In genomic region chr4:152785639-152786517, GRCh38 we compare ENCODE assay signal across 12 cellular contexts. TPM values are rescaled to one million over a fixed set of nuclear protein-coding genes. Genes with fewer than 3 reads are reported as not detected.
DNase-seq lines count a peak whose midpoint lies in the region; ATAC-seq and TF ChIP-seq lines count a peak whose summit lies in the region.
"Had no signal": no experiment of that assay in that cellular context is flagged by ENCODE, and none has a peak within 500 bp of the region (broad histone marks: within the 10 kb centered on the region; RNA-seq: fewer than 3 reads in every experiment).

No MANE protein-coding gene starts in this region.

- no peaks in the 10 kb centered on the region for H3K36me3 ChIP-seq in GM23248 (ENCODE audit: low read depth)

- no peaks in the 10 kb centered on the region for H3K9me3 ChIP-seq in GM23248 (ENCODE audit: low read depth)

- H3K4me3 Mint-ChIP-seq in activated naive CD8-positive, alpha-beta T cell: peak overlapping the region; percentile 60
- peak overlapping the region; percentile 28 for H3K4me3 Mint-ChIP-seq in nephron progenitor cell

- no peaks in the 10 kb centered on the region for H3K27me3 ChIP-seq in GM23248 (replicated peaks; ENCODE audit: insufficient read depth)

- H3K4me1 Mint-ChIP-seq in activated naive CD8-positive, alpha-beta T cell (ENCODE audit: low read depth): peaks cover 44% of the 10 kb centered on the region
- peaks cover 74% of the 10 kb centered on the region for H3K4me1 Mint-ChIP-seq in nephron progenitor cell

- H3F3A ChIP-seq in GM23248 (ENCODE audit: insufficient read depth): peaks cover 21% of the 10 kb centered on the region

- CTCF ChIA-PET in RWPE1 (lab: Yijun Ruan, JAX): interaction anchor here (0.6 kb wide), 1 partner anchor 16 kb away, joined by 3 read pairs; no protein-coding TSS in a partner anchor

- H3K9me2 ChIP-seq in GM23248 (ENCODE audit: insufficient read depth): no peaks in the 10 kb centered on the region

- H3K9me3 Mint-ChIP-seq in activated naive CD8-positive, alpha-beta T cell (ENCODE audit: low read depth): no peaks in the 10 kb centered on the region
- no peaks in the 10 kb centered on the region for H3K9me3 Mint-ChIP-seq in nephron progenitor cell

- H3K27ac ChIP-seq in GM23248 (peak overlapping the region; percentile 72), RWPE1 (no peak overlapping the region)

- H3K36me3 Mint-ChIP-seq in activated naive CD8-positive, alpha-beta T cell: peaks cover 2% of the 10 kb centered on the region
- peaks cover 4% of the 10 kb centered on the region for H3K36me3 Mint-ChIP-seq in nephron progenitor cell (ENCODE audit: low read depth)

- in situ Hi-C loops in GM23248 (cut with MboI): no loop called here

- H3K4me1 ChIP-seq in GM23248 (ENCODE audit: insufficient read depth): peaks cover 35% of the 10 kb centered on the region

- peak overlapping the region; percentile 59 for H3K9ac ChIP-seq in GM23248

- WGBS in GM23248 (ENCODE audit: low coverage in 1 of 2, low lambda C conversion rate in 2 of 2, missing lambda C conversion rate in 2 of 2), 2 experiments: 6 to 11% methylated on average over 3 of the region's 3 CpGs

- H3K27ac Mint-ChIP-seq in activated naive CD8-positive, alpha-beta T cell: peak overlapping the region; percentile 25
- peak overlapping the region; percentile 53 for H3K27ac Mint-ChIP-seq in nephron progenitor cell

- no peak for ATAC-seq in omental fat pad (ENCODE audit: low FRiP score)

- DNase-seq in NOMO-1 treated with DMSO at 0.1 percent for 48 hours (lab: John Stamatoyannopoulos, UW; ENCODE audit: unreplicated experiment) (peak; percentile 54), NOMO-1 treated with dmso at 0.1 percent for 144 hours (lab: John Stamatoyannopoulos, UW; ENCODE audit: unreplicated experiment) (no peak), GM23248 (peak; percentile 50), nephron progenitor cell (no peak), RWPE1 (ENCODE audit: low spot score) (no peak), nucleus accumbens (lab: John Stamatoyannopoulos, UW) (no peak), omental fat pad (ENCODE audit: low spot score) (no peak)
- DNase-seq: 8988T; activated effector memory CD4-positive, alpha-beta T cell treated with Interleukin-2 at 50 U/mL for 16 hours; NCI-H2029 treated with DMSO at 0.1 percent for 48 hours; SHP77 treated with DMSO at 0.1 percent for 48 hours had no signal

- peak overlapping the region; percentile 69 for H2AFZ ChIP-seq in GM23248

- peak overlapping the region; percentile 70 for H3K4me2 ChIP-seq in GM23248 (ENCODE audit: unreplicated experiment)

- POLR2A ChIA-PET in RWPE1 (lab: Yijun Ruan, JAX; ENCODE audit: low non-redundant PET): no interaction called here

- no peaks in the 10 kb centered on the region; the same call in 1 of the 2 replicates for H4K20me1 ChIP-seq in GM23248 (ENCODE audit: insufficient read depth)

- H3K79me2 ChIP-seq in GM23248 (ENCODE audit: insufficient read depth): peaks cover 100% of the 10 kb centered on the region

- peak overlapping the region; percentile 46 for H3K4me3 ChIP-seq in GM23248

- no peaks in the 10 kb centered on the region for H3K27me3 Mint-ChIP-seq in activated naive CD8-positive, alpha-beta T cell
- peaks cover 3% of the 10 kb centered on the region for H3K27me3 Mint-ChIP-seq in nephron progenitor cell (ENCODE audit: low read depth, poor library complexity)

- TF ChIP-seq CTCF in nephron progenitor cell (IDR thresholded peaks at IDR 0.05) (no peak), RWPE1 (conservative IDR thresholded peaks at IDR 0.05; ENCODE audit: low read depth) (no peak), omental fat pad (IDR thresholded peaks at IDR 0.05) (no peak)

RNA-seq across cellular contexts. Expression of gene ARFIP1, which starts 6.1 kb away (rescaled TPM):
- 61.4 and 69.3 TPM in 2 replicates for total RNA-seq in GM23248 (2014; rRNA removed; shearing (Covaris generic))
- polyA plus RNA-seq in GM23248 (2016; fragmentation: Nextera tagmentation; extraction: Ambion mirVana): 39.9 and 40.7 TPM in 2 replicates
- total RNA-seq in omental fat pad: 10 to 100 TPM; 18.3 to 32.6 (median 25.6) TPM

RNA-seq across cellular contexts. Expression of gene TIGD4, which starts 6.3 kb away (rescaled TPM):
- total RNA-seq in GM23248 (2014; rRNA removed; shearing (Covaris generic)): 0.11 and 0.51 TPM in 2 replicates
- polyA plus RNA-seq in GM23248 (2016; fragmentation: Nextera tagmentation; extraction: Ambion mirVana): not detected in 2 replicates
- under 1 TPM in 1 of 4 donors, not detected in 3; 0.19 TPM for total RNA-seq in omental fat pad

Comparison
In these comparisons a context has a peak if more than half of its experiments do, and no peak if none do; other contexts are left out.
1. DNase-seq: peak in NOMO-1 treated with DMSO at 0.1 percent for 48 hours (single experiment) and GM23248 (single experiment); none in NOMO-1 treated with dmso at 0.1 percent for 144 hours (single experiment), nephron progenitor cell (single experiment), RWPE1 (single experiment), nucleus accumbens (0 of 56) and omental fat pad (single experiment).